18 cellular contexts compared by ENCODE assay signal in genomic region chr2:128041561-128041960, GRCh38. TPM values are rescaled to one million over a fixed set of nuclear protein-coding genes. Genes with fewer than 3 reads are reported as not detected.
DNase-seq lines count a peak whose midpoint lies in the region; ATAC-seq, FAIRE-seq and TF ChIP-seq lines count a peak whose summit lies in the region.
"Had no signal": no experiment of that assay in that cellular context is flagged by ENCODE, and none has a peak within 500 bp of the region (broad histone marks: within the 10 kb centered on the region; RNA-seq: fewer than 3 reads in every experiment).

No MANE protein-coding gene starts in this region.

- no peaks in the 10 kb centered on the region for H3F3A ChIP-seq in smooth muscle cell (ENCODE audit: low read depth)

- TF ChIP-seq EP300 in HepG2 (IDR thresholded peaks at IDR 0.05; ENCODE audit: low read depth in 2 of 2, low read length in 2 of 2) (no peak), HepG2 (CRISPR knock-in tag; IDR thresholded peaks at IDR 0.05; ENCODE audit: borderline replicate concordance) (no peak), K562 (IDR thresholded peaks at IDR 0.05; ENCODE audit: low read length) (no peak)

- TF ChIP-seq CTCF in HepG2 (CRISPR knock-in tag; IDR thresholded peaks at IDR 0.05) = no peak
- TF ChIP-seq CTCF in right lobe of liver (IDR thresholded peaks at IDR 0.05) = no peak
- TF ChIP-seq CTCF in K562 (IDR thresholded peaks at IDR 0.05 in 2 of 3, conservative IDR thresholded peaks at IDR 0.05 in 1 of 3; ENCODE audit: insufficient read depth in 2 of 3, low read depth in 1 of 3, low read length in 3 of 3) = no peak
- no peak for TF ChIP-seq CTCF in smooth muscle cell (IDR thresholded peaks at IDR 0.05; ENCODE audit: borderline replicate concordance, insufficient read depth, poor library complexity, severe bottlenecking)

- in situ Hi-C loops in HepG2 (cut with HindIII; ENCODE audit: extremely low pct_ligation_motif_present, low pct_unique_long_range_greater_than_20kb) (no loop called here), K562 (cut with MboI) (no loop called here)

- FAIRE-seq in HepG2 (lab: Jason Lieb, UNC) (no peak), K562 (lab: Jason Lieb, UNC) (no peak)
- FAIRE-seq: GM12892, GM18507, HTR-8/SVneo had no signal

- TF ChIP-seq POLR2A in HepG2 (IDR thresholded peaks at IDR 0.05; ENCODE audit: insufficient read depth in 1 of 2, low read depth in 2 of 2, low read length in 2 of 2) = no peak
- no peak for TF ChIP-seq POLR2A in right lobe of liver (IDR thresholded peaks at IDR 0.05)
- no peak for TF ChIP-seq POLR2A in K562 (conservative IDR thresholded peaks at IDR 0.05)

- H3K4me1 ChIP-seq in HepG2 (ENCODE audit: insufficient read depth, low read length) (no peaks in the 10 kb centered on the region), right lobe of liver (no peaks in the 10 kb centered on the region), K562 (replicated peaks in 1 of 2; ENCODE audit: control insufficient read depth in 2 of 2, insufficient read depth in 2 of 2, low read length in 2 of 2) (no peaks in the 10 kb centered on the region), smooth muscle cell (ENCODE audit: low read depth) (peaks cover 14% of the 10 kb centered on the region)
- H3K4me1 ChIP-seq: BLaER1 treated with 17β-estradiol and CSF1 and Interleukin-3, amounts not matched to agents 10 nM and 100 nM had no signal

- H3K4me2 ChIP-seq in HepG2 (ENCODE audit: low read depth, low read length) (no peak overlapping the region), K562 (ENCODE audit: insufficient read depth, low read length) (no peak overlapping the region), smooth muscle cell (no peak overlapping the region)
- H3K4me2 ChIP-seq: BLaER1 treated with 17β-estradiol and CSF1 and Interleukin-3, amounts not matched to agents 10 nM and 100 nM; KMS-11 had no signal

- peaks cover 2 to 37% of the 10 kb centered on the region in 2 experiments; a peak in 4 of 5 replicates for H3K27me3 ChIP-seq in HepG2 (ENCODE audit: control insufficient read depth in 1 of 2, insufficient read depth in 2 of 2, low read length in 2 of 2)
- no peaks in the 10 kb centered on the region for H3K27me3 ChIP-seq in right lobe of liver
- 0 out of 5 replicates have a peak, but pooled peaks cover 0 to 6% of the 10 kb centered on the region in 2 experiments for H3K27me3 ChIP-seq in K562 (ENCODE audit: control insufficient read depth in 2 of 2, insufficient read depth in 2 of 2, low read length in 2 of 2)
- no peaks in the 10 kb centered on the region for H3K27me3 ChIP-seq in smooth muscle cell (ENCODE audit: low read depth)
- H3K27me3 ChIP-seq: BLaER1 treated with 17β-estradiol and CSF1 and Interleukin-3, amounts not matched to agents 10 nM and 100 nM had no signal

- intact Hi-C loops in HepG2 (cut with micrococcal nuclease; ENCODE audit: unreplicated experiment) (no loop called here), right lobe of liver (cut with DNase I) (no loop called here), K562 (cut with micrococcal nuclease) (no loop called here)

- H3K27ac ChIP-seq in HepG2 (ENCODE audit: extremely low read length, insufficient read depth, low read length) (no peak overlapping the region), right lobe of liver (no peak overlapping the region), K562 (ENCODE audit: extremely low read depth, low read depth, low read length) (no peak overlapping the region), smooth muscle cell (ENCODE audit: low read depth) (peak overlapping the region; percentile 64)
- H3K27ac ChIP-seq: BLaER1 treated with 17β-estradiol and CSF1 and Interleukin-3, amounts not matched to agents 10 nM and 100 nM; KMS-11 had no signal

- POLR2A ChIA-PET in HepG2 (lab: Yijun Ruan, JAX) (no interaction called here), K562 (lab: Yijun Ruan, JAX) (interaction anchor here (0.6 to 1.5 kb wide), 2 partner anchors 50 to 105 kb away, joined by 3 to 5 read pairs; partner anchors contain the start of gene UGGT1)

- no peaks in the 10 kb centered on the region for H4K20me1 ChIP-seq in HepG2 (ENCODE audit: insufficient read depth, low read length)
- H4K20me1 ChIP-seq in K562 (replicated peaks; ENCODE audit: control insufficient read depth, insufficient read depth, low read length) = no peaks in the 10 kb centered on the region
- no peaks in the 10 kb centered on the region for H4K20me1 ChIP-seq in smooth muscle cell (ENCODE audit: low read depth)
- H4K20me1 ChIP-seq: BLaER1 treated with 17β-estradiol and CSF1 and Interleukin-3, amounts not matched to agents 10 nM and 100 nM had no signal

- 10% methylated on average over 3 of the region's 3 CpGs for WGBS in HepG2 (ENCODE audit: low lambda C conversion rate)
- WGBS in right lobe of liver (ENCODE audit: insufficient coverage, low coverage, low lambda C conversion rate, missing lambda C conversion rate) = 54% methylated on average over 3 of the region's 3 CpGs
- 0% methylated on average over 3 of the region's 3 CpGs for WGBS in K562 (ENCODE audit: insufficient coverage, low coverage, missing lambda C conversion rate)
- 91% methylated on average over 3 of the region's 3 CpGs for WGBS in smooth muscle cell (ENCODE audit: low lambda C conversion rate)

- H3K9me3 ChIP-seq in HepG2 (ENCODE audit: low read length) (peaks cover 39% of the 10 kb centered on the region), right lobe of liver (peaks cover 0 to 3% (median 0%) of the 10 kb centered on the region in 4 donors), K562 (replicated peaks; ENCODE audit: control insufficient read depth, insufficient read depth, low read depth, low read length) (peaks cover 9% of the 10 kb centered on the region), smooth muscle cell (replicated peaks; ENCODE audit: low read depth) (no peaks in the 10 kb centered on the region)

- H3K4me3 ChIP-seq in HepG2 (replicated peaks in 1 of 3; ENCODE audit: insufficient read depth in 1 of 3, low read depth in 2 of 3, low read length in 3 of 3) (no peak overlapping the region), right lobe of liver (no peak overlapping the region), K562 (no peak overlapping the region), smooth muscle cell (no peak overlapping the region)
- H3K4me3 ChIP-seq: BLaER1 treated with 17β-estradiol and CSF1 and Interleukin-3, amounts not matched to agents 10 nM and 100 nM had no signal

- no peaks in the 10 kb centered on the region for H3K79me2 ChIP-seq in HepG2 (ENCODE audit: insufficient read depth, low read length)
- no peaks in the 10 kb centered on the region for H3K79me2 ChIP-seq in K562 (ENCODE audit: control insufficient read depth, insufficient read depth, low read length)
- H3K79me2 ChIP-seq in smooth muscle cell (ENCODE audit: low read depth) = no peaks in the 10 kb centered on the region

- H3K9ac ChIP-seq in HepG2 (ENCODE audit: insufficient read depth, low read depth, low read length) (no peak overlapping the region), K562 (ENCODE audit: insufficient read depth in 1 of 2, low read depth in 2 of 2, low read length in 2 of 2) (no peak overlapping the region), smooth muscle cell (ENCODE audit: low read depth) (no peak overlapping the region)
- H3K9ac ChIP-seq: BLaER1 treated with 17β-estradiol and CSF1 and Interleukin-3, amounts not matched to agents 10 nM and 100 nM; KMS-11 had no signal

- ATAC-seq in HepG2 (no peak), right lobe of liver (no peak), K562 (no peak)
- ATAC-seq: CD8-positive, alpha-beta T cell had no signal

- DNase-seq in HepG2 (ENCODE audit: low spot score) = no peak
- no peak for DNase-seq in right lobe of liver
- peak in 1 of 4 experiments; percentile 6 for DNase-seq in K562 (ENCODE audit: extremely low read depth in 1 of 4, low spot score in 3 of 4)
- DNase-seq in islet precursor cell = peak; percentile 81
- no peak for DNase-seq in smooth muscle cell (lab: John Stamatoyannopoulos, UW; ENCODE audit: unreplicated experiment)
- no peak for DNase-seq in HUDEP-2 (lab: John Stamatoyannopoulos, UW; ENCODE audit: unreplicated experiment in 76 of 76)
- no peak for DNase-seq in 8988T
- no peak for DNase-seq in central memory CD4-positive, alpha-beta T cell
- DNase-seq: Calu3; CD8-positive, alpha-beta T cell; GDM1; GOT3; HCEC 1CT had no signal

- no peak overlapping the region for H2AFZ ChIP-seq in HepG2 (ENCODE audit: low read length)
- no peak overlapping the region for H2AFZ ChIP-seq in K562 (ENCODE audit: low read depth, low read length)
- no peak overlapping the region for H2AFZ ChIP-seq in smooth muscle cell (ENCODE audit: low read depth)

- no peaks in the 10 kb centered on the region for H3K36me3 ChIP-seq in HepG2 (replicated peaks in 1 of 2; ENCODE audit: control insufficient read depth in 1 of 2, insufficient read depth in 2 of 2, low read length in 2 of 2)
- H3K36me3 ChIP-seq in right lobe of liver = no peaks in the 10 kb centered on the region
- no peaks in the 10 kb centered on the region for H3K36me3 ChIP-seq in K562 (ENCODE audit: control insufficient read depth, insufficient read depth, low read length)
- H3K36me3 ChIP-seq in smooth muscle cell (ENCODE audit: low read depth) = no peaks in the 10 kb centered on the region

- TF ChIP-seq RAD21 in HepG2 (CRISPR knock-in tag; IDR thresholded peaks at IDR 0.05) (no peak), K562 (CRISPR knock-in tag; conservative IDR thresholded peaks at IDR 0.05 in 1 of 2, IDR thresholded peaks at IDR 0.05 in 1 of 2) (no peak)

- no TSS peak for BruUV-seq in HepG2 (replicated peaks; lab: Mats Ljungman, UMichigan)
- no TSS peak for BruUV-seq in K562 (replicated peaks; lab: Mats Ljungman, UMichigan)

- CTCF ChIA-PET in HepG2 (lab: Yijun Ruan, JAX; ENCODE audit: low intra/inter-chr PET ratio, low total read pairs) = no interaction called here
- CTCF ChIA-PET in K562 (lab: Yijun Ruan, JAX; ENCODE audit: low intra/inter-chr PET ratio) = no interaction called here

- no peaks in the 10 kb centered on the region for H3K9me1 ChIP-seq in K562 (ENCODE audit: control insufficient read depth, insufficient read depth, low read length)

RNA-seq across cellular contexts. Expression of gene SAP130, which starts 13.7 kb away (rescaled TPM):
- 11.1 and 14.5 TPM in 2 replicates for total RNA-seq in HepG2 (2016; rRNA removed; fragmentation: Illumina TruSeq; extraction: Trizol)
- 4.8 and 5.0 TPM in 2 replicates for total RNA-seq in HepG2 (2016; cell fraction: cytosol; rRNA removed; fragmentation: Illumina TruSeq; extraction: Trizol; ENCODE audit: low read depth)
- 9.6 and 12.8 TPM in 2 replicates for total RNA-seq in HepG2 (2016; cell fraction: insoluble cytoplasmic fraction; rRNA removed; fragmentation: Illumina TruSeq; extraction: Trizol)
- 9.9 and 10.8 TPM in 2 replicates for total RNA-seq in HepG2 (2016; cell fraction: membrane; rRNA removed; fragmentation: Illumina TruSeq; extraction: Trizol)
- total RNA-seq in HepG2 (2016; cell fraction: nucleus; rRNA removed; fragmentation: Illumina TruSeq; extraction: Trizol) = 9.9 and 12.6 TPM in 2 replicates
- 16.3 and 18.6 TPM in 2 replicates for polyA plus RNA-seq in HepG2 (2011; rRNA removed)
- polyA plus RNA-seq in HepG2 (2011; cell fraction: cytosol; rRNA removed) = 5.3 and 5.8 TPM in 2 replicates
- polyA plus RNA-seq in HepG2 (2011; cell fraction: nucleus; rRNA removed) = 20.4 and 27.2 TPM in 2 replicates
- 14.8 and 16.7 TPM in 2 replicates for polyA plus RNA-seq in HepG2 (2012)
- polyA plus RNA-seq in HepG2 (2016; cell fraction: cytosol; fragmentation: Illumina TruSeq; extraction: Trizol; ENCODE audit: low read depth) = 2.2 and 2.7 TPM in 2 replicates
- 22.5 and 29.3 TPM in 2 replicates for polyA plus RNA-seq in HepG2 (2016; cell fraction: insoluble cytoplasmic fraction; fragmentation: Illumina TruSeq; extraction: Trizol; ENCODE audit: low read depth)
- 7.3 and 8.9 TPM in 2 replicates for polyA plus RNA-seq in HepG2 (2016; cell fraction: membrane; fragmentation: Illumina TruSeq; extraction: Trizol; ENCODE audit: low read depth)
- 20.0 and 21.0 TPM in 2 replicates for polyA plus RNA-seq in HepG2 (2016; cell fraction: nucleus; fragmentation: Illumina TruSeq; extraction: Trizol; ENCODE audit: insufficient read depth, low read depth)
- polyA minus RNA-seq in HepG2 (2011; rRNA and poly(A)+ RNA removed; ENCODE audit: low replicate concordance) = 28.1 and 54.4 TPM in 2 replicates
- 11.8 and 13.8 TPM in 2 replicates for polyA minus RNA-seq in HepG2 (2011; cell fraction: cytosol; rRNA and poly(A)+ RNA removed)
- polyA minus RNA-seq in HepG2 (2011; cell fraction: nucleus; rRNA and poly(A)+ RNA removed) = 16.5 and 19.1 TPM in 2 replicates
- total RNA-seq in right lobe of liver = 10 to 100 TPM in 2 of 6 experiments, 1 to 10 TPM in 4; 5.0 to 11.5 (median 9.1) TPM
- total RNA-seq in K562 (2011; cell fraction: chromatin; rRNA removed; ENCODE audit: low replicate concordance) = 35.1 and 49.0 TPM in 2 replicates
- total RNA-seq in K562 (2011; cell fraction: nucleolus; rRNA removed) = 12.5 and 14.7 TPM in 2 replicates
- 14.4 and 18.8 TPM in 2 replicates for total RNA-seq in K562 (2011; cell fraction: nucleoplasm; rRNA removed)
- 4.5 and 6.9 TPM in 2 replicates for total RNA-seq in K562 (2014; rRNA removed)
- total RNA-seq in K562 (2014; rRNA removed; fragmentation: Illumina TruSeq; extraction: Trizol) = 8.2 TPM in 2 replicates
- total RNA-seq in K562 (2015; rRNA removed; fragmentation: Illumina TruSeq; extraction: Trizol) = 7.4 and 8.9 TPM in 2 replicates
- total RNA-seq in K562 (2021) = 29.5 and 33.4 TPM in 2 replicates
- polyA plus RNA-seq in K562 (2011; rRNA removed) = 6.0 and 20.8 TPM in 2 replicates
- 8.9 and 9.8 TPM in 2 replicates for polyA plus RNA-seq in K562 (2011; cell fraction: cytosol; rRNA removed)
- 19.3 and 28.1 TPM in 2 replicates for polyA plus RNA-seq in K562 (2011; cell fraction: nucleus; rRNA removed)
- 19.5 and 21.2 TPM in 2 replicates for polyA plus RNA-seq in K562 (2012)
- 28.0 and 32.9 TPM in 2 replicates for polyA plus RNA-seq in K562 (2014; fragmentation: Illumina TruSeq; extraction: Trizol)
- 1 to 10 TPM; 5.8 to 7.3 TPM for polyA plus RNA-seq in K562 (2014; fragmentation: Nextera tagmentation; extraction: Ambion mirVana)
- 7.9 and 8.0 TPM in 2 replicates for polyA plus RNA-seq in K562 (2014; rRNA removed)
- polyA minus RNA-seq in K562 (2011; rRNA and poly(A)+ RNA removed) = 12.7 and 14.3 TPM in 2 replicates
- 15.6 and 17.4 TPM in 2 replicates for polyA minus RNA-seq in K562 (2011; cell fraction: cytosol; rRNA and poly(A)+ RNA removed)
- polyA minus RNA-seq in K562 (2011; cell fraction: nucleus; rRNA and poly(A)+ RNA removed) = 11.0 and 11.1 TPM in 2 replicates
- total RNA-seq in smooth muscle cell = 12.8 and 20.5 TPM in 2 replicates
- polyA plus RNA-seq in smooth muscle cell = 15.1 and 18.0 TPM in 2 replicates

RNA-seq across cellular contexts. Expression of gene UGGT1, which starts 49.4 kb away (rescaled TPM):
- total RNA-seq in HepG2 (2016; rRNA removed; fragmentation: Illumina TruSeq; extraction: Trizol) = 56.4 and 83.2 TPM in 2 replicates
- 10.2 and 10.6 TPM in 2 replicates for total RNA-seq in HepG2 (2016; cell fraction: cytosol; rRNA removed; fragmentation: Illumina TruSeq; extraction: Trizol; ENCODE audit: low read depth)
- total RNA-seq in HepG2 (2016; cell fraction: insoluble cytoplasmic fraction; rRNA removed; fragmentation: Illumina TruSeq; extraction: Trizol) = 53.9 and 81.0 TPM in 2 replicates
- total RNA-seq in HepG2 (2016; cell fraction: membrane; rRNA removed; fragmentation: Illumina TruSeq; extraction: Trizol) = 15.1 and 16.2 TPM in 2 replicates
- 99.0 and 108 TPM in 2 replicates for total RNA-seq in HepG2 (2016; cell fraction: nucleus; rRNA removed; fragmentation: Illumina TruSeq; extraction: Trizol)
- polyA plus RNA-seq in HepG2 (2011; rRNA removed) = 26.7 and 35.8 TPM in 2 replicates
- 23.2 and 25.7 TPM in 2 replicates for polyA plus RNA-seq in HepG2 (2011; cell fraction: cytosol; rRNA removed)
- polyA plus RNA-seq in HepG2 (2011; cell fraction: nucleus; rRNA removed) = 23.0 and 23.4 TPM in 2 replicates
- polyA plus RNA-seq in HepG2 (2012) = 32.1 and 43.1 TPM in 2 replicates
- 2.6 and 3.3 TPM in 2 replicates for polyA plus RNA-seq in HepG2 (2016; cell fraction: cytosol; fragmentation: Illumina TruSeq; extraction: Trizol; ENCODE audit: low read depth)
- 25.9 and 30.7 TPM in 2 replicates for polyA plus RNA-seq in HepG2 (2016; cell fraction: insoluble cytoplasmic fraction; fragmentation: Illumina TruSeq; extraction: Trizol; ENCODE audit: low read depth)
- 4.8 and 6.9 TPM in 2 replicates for polyA plus RNA-seq in HepG2 (2016; cell fraction: membrane; fragmentation: Illumina TruSeq; extraction: Trizol; ENCODE audit: low read depth)
- 80.4 and 80.6 TPM in 2 replicates for polyA plus RNA-seq in HepG2 (2016; cell fraction: nucleus; fragmentation: Illumina TruSeq; extraction: Trizol; ENCODE audit: insufficient read depth, low read depth)
- polyA minus RNA-seq in HepG2 (2011; rRNA and poly(A)+ RNA removed; ENCODE audit: low replicate concordance) = 24.8 and 73.9 TPM in 2 replicates
- polyA minus RNA-seq in HepG2 (2011; cell fraction: cytosol; rRNA and poly(A)+ RNA removed) = 59.4 and 63.1 TPM in 2 replicates
- 73.8 and 83.4 TPM in 2 replicates for polyA minus RNA-seq in HepG2 (2011; cell fraction: nucleus; rRNA and poly(A)+ RNA removed)
- 10 to 100 TPM; 31.4 to 96.5 (median 41.4) TPM for total RNA-seq in right lobe of liver
- total RNA-seq in K562 (2011; cell fraction: chromatin; rRNA removed; ENCODE audit: low replicate concordance) = 49.8 and 106 TPM in 2 replicates
- total RNA-seq in K562 (2011; cell fraction: nucleolus; rRNA removed) = 48.2 and 50.3 TPM in 2 replicates
- total RNA-seq in K562 (2011; cell fraction: nucleoplasm; rRNA removed) = 70.3 and 75.2 TPM in 2 replicates
- total RNA-seq in K562 (2014; rRNA removed) = 44.5 and 51.7 TPM in 2 replicates
- total RNA-seq in K562 (2014; rRNA removed; fragmentation: Illumina TruSeq; extraction: Trizol) = 44.5 and 48.5 TPM in 2 replicates
- 51.0 and 56.4 TPM in 2 replicates for total RNA-seq in K562 (2015; rRNA removed; fragmentation: Illumina TruSeq; extraction: Trizol)
- 43.9 and 45.8 TPM in 2 replicates for total RNA-seq in K562 (2021)
- 18.8 and 31.0 TPM in 2 replicates for polyA plus RNA-seq in K562 (2011; rRNA removed)
- polyA plus RNA-seq in K562 (2011; cell fraction: cytosol; rRNA removed) = 14.0 and 15.3 TPM in 2 replicates
- polyA plus RNA-seq in K562 (2011; cell fraction: nucleus; rRNA removed) = 15.2 and 18.9 TPM in 2 replicates
- polyA plus RNA-seq in K562 (2012) = 24.8 and 26.6 TPM in 2 replicates
- polyA plus RNA-seq in K562 (2014; fragmentation: Illumina TruSeq; extraction: Trizol) = 34.8 and 37.9 TPM in 2 replicates
- 1 to 10 TPM; 5.1 to 7.1 TPM for polyA plus RNA-seq in K562 (2014; fragmentation: Nextera tagmentation; extraction: Ambion mirVana)
- 24.4 and 34.1 TPM in 2 replicates for polyA plus RNA-seq in K562 (2014; rRNA removed)
- polyA minus RNA-seq in K562 (2011; rRNA and poly(A)+ RNA removed) = 68.9 and 82.7 TPM in 2 replicates
- polyA minus RNA-seq in K562 (2011; cell fraction: cytosol; rRNA and poly(A)+ RNA removed) = 34.0 and 38.2 TPM in 2 replicates
- 25.0 and 35.8 TPM in 2 replicates for polyA minus RNA-seq in K562 (2011; cell fraction: nucleus; rRNA and poly(A)+ RNA removed)
- total RNA-seq in smooth muscle cell = 46.3 and 62.0 TPM in 2 replicates
- polyA plus RNA-seq in smooth muscle cell = 7.6 and 14.3 TPM in 2 replicates

Comparison
In these comparisons a context has a peak if more than half of its experiments do, and no peak if none do; other contexts are left out.
1. Of the 241 proteins assayed by ChIP-seq in both HepG2 and K562: peak only in HepG2: none; only in K562: FOSL1; in both: none; in neither: 238; mixed calls (peak in some experiments, not most) for 2.